In the genomic region with DNA sequence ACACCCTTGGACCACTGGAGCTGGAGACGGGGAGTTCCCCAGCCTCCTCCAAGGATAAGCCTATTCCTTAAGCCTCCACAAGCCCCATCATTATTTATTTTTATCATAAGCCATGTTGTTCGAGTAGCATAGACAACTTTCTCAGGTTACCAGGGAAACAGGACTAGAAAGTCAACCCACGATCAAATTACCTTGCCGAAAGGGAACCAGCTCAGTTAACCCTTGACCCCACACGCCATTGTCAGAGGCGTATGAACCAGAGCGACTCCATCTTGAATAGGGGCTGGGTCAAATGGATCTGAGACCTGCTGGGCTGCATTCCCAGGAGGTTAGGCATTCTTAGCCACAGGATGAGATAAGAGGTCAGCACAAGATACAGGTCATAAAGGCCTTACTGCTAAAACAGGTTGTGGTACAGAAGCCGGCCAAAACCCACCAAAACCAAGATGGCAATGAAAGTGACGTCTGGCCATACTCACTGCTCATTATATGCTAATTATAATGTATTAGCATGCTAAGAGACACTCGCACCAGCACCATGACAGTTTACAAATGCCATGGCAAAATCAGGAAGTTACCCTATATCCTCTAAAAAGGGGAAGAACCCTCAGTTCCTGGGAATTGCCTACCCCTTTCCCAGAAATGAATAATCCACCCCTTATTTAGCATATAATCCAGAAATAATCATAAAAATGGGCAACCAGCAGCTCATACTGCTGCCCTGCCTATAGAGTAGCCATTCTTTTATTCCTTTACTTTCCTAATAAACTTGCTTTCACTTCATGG, we compare ENCODE assay signal across 10 cellular contexts. TPM values are rescaled to one million over a fixed set of nuclear protein-coding genes. Genes with fewer than 3 reads are reported as not detected.
DNase-seq lines count a peak whose midpoint lies in the region; ATAC-seq and TF ChIP-seq lines count a peak whose summit lies in the region.
"Had no signal": no experiment of that assay in that cellular context is flagged by ENCODE, and none has a peak within 500 bp of the region (broad histone marks: within the 10 kb centered on the region; RNA-seq: fewer than 3 reads in every experiment).

No MANE protein-coding gene starts in this region.

- H3K9me3 ChIP-seq in BLaER1 treated with 17β-estradiol and CSF1 and Interleukin-3, amounts not matched to agents 10 nM and 100 nM (replicated peaks in 1 of 11) = peaks cover 0 to 11% (median 5%) of the 10 kb centered on the region in 11 experiments; a peak in 3 of 22 replicates
- H3K9me3 ChIP-seq in SK-N-SH (no peaks in the 10 kb centered on the region), trophoblast cell (ENCODE audit: insufficient read depth, low read depth, low read length) (peaks cover 4% of the 10 kb centered on the region)

- peak overlapping the region; percentile 40 for H2AK5ac ChIP-seq in trophoblast cell (ENCODE audit: low read length)

- H4K8ac ChIP-seq in trophoblast cell (ENCODE audit: low read depth, low read length) = peak overlapping the region; percentile 52

- peak overlapping the region; percentile 16 for H2BK12ac ChIP-seq in trophoblast cell (ENCODE audit: low read length)

- no peak overlapping the region for H4K12ac ChIP-seq in trophoblast cell (ENCODE audit: low read depth, low read length)

- no peaks in the 10 kb centered on the region for H3K36me3 ChIP-seq in BLaER1 treated with 17β-estradiol and CSF1 and Interleukin-3, amounts not matched to agents 10 nM and 100 nM
- H3K36me3 ChIP-seq in SK-N-SH (replicated peaks in 1 of 2; ENCODE audit: control insufficient read depth in 1 of 2, insufficient read depth in 2 of 2, low read length in 1 of 2) (peaks cover 0 to 3% of the 10 kb centered on the region in 2 experiments), trophoblast cell (ENCODE audit: control insufficient read depth in 1 of 2, insufficient read depth in 2 of 2, low read length in 2 of 2) (peaks cover 3 to 5% of the 10 kb centered on the region in 2 experiments)

- no peak for TF ChIP-seq EP300 in SK-N-SH (IDR thresholded peaks at IDR 0.05; ENCODE audit: borderline replicate concordance in 1 of 2, low read depth in 1 of 2, low read length in 1 of 2)

- peak overlapping the region; percentile 56 to 82 (median 65) for H3K4me2 ChIP-seq in BLaER1 treated with 17β-estradiol and CSF1 and Interleukin-3, amounts not matched to agents 10 nM and 100 nM
- peak overlapping the region; percentile 25; the same call in 1 of the 2 replicates for H3K4me2 ChIP-seq in SK-N-SH
- H3K4me2 ChIP-seq in trophoblast cell (ENCODE audit: low read length) = peak overlapping the region; percentile 11

- peaks cover 33 to 41% (median 36%) of the 10 kb centered on the region in 10 experiments for H3K4me1 ChIP-seq in BLaER1 treated with 17β-estradiol and CSF1 and Interleukin-3, amounts not matched to agents 10 nM and 100 nM
- H3K4me1 ChIP-seq in SK-N-SH (ENCODE audit: control insufficient read depth in 1 of 2, insufficient read depth in 2 of 2, low read depth in 1 of 2, low read length in 1 of 2) (peaks cover 27 to 36% of the 10 kb centered on the region in 2 experiments; a peak in 3 of 4 replicates), trophoblast cell (ENCODE audit: control insufficient read depth in 1 of 2, insufficient read depth in 2 of 2, low read length in 2 of 2) (peaks cover 42 to 58% of the 10 kb centered on the region in 2 experiments)

- H4K20me1 ChIP-seq in BLaER1 treated with 17β-estradiol and CSF1 and Interleukin-3, amounts not matched to agents 10 nM and 100 nM = peaks cover 0 to 10% (median 0%) of the 10 kb centered on the region in 11 experiments; a peak in 2 of 22 replicates
- H4K20me1 ChIP-seq in SK-N-SH (ENCODE audit: insufficient read depth) = no peaks in the 10 kb centered on the region; the same call in 1 of the 2 replicates

- H3K79me1 ChIP-seq in trophoblast cell (ENCODE audit: low read length) = peaks cover 33% of the 10 kb centered on the region

- TF ChIP-seq CTCF in SK-N-SH (IDR thresholded peaks at IDR 0.05) = no peak

- peak overlapping the region; percentile 68 for H2BK5ac ChIP-seq in trophoblast cell (ENCODE audit: low read depth, low read length, poor library complexity)

- peaks cover 99% of the 10 kb centered on the region for H3K79me2 ChIP-seq in SK-N-SH (ENCODE audit: insufficient read depth)
- H3K79me2 ChIP-seq in trophoblast cell (ENCODE audit: control insufficient read depth, insufficient read depth, low read length, poor library complexity) = peaks cover 14% of the 10 kb centered on the region

- DNase-seq in SK-N-SH = no peak
- peak; percentile 37 for DNase-seq in fibroblast of gingiva (ENCODE audit: low read depth)
- DNase-seq in trophoblast cell = peak; percentile 58 to 73
- DNase-seq: SHP77 treated with DMSO at 0.1 percent for 48 hours; stimulated activated naive CD4-positive, alpha-beta T cell had no signal

- peak overlapping the region; percentile 18 for H3K4ac ChIP-seq in trophoblast cell (ENCODE audit: low read depth, low read length)

- H3K14ac ChIP-seq in trophoblast cell (ENCODE audit: low read length) = peak overlapping the region; percentile 52

- peaks cover 35% of the 10 kb centered on the region for H3F3A ChIP-seq in SK-N-SH (replicated peaks; ENCODE audit: insufficient read depth)

- CTCF ChIA-PET in SK-N-SH (lab: Yijun Ruan, JAX) = interaction anchor here (1.2 to 1.7 kb wide), 2 partner anchors 10 to 21 kb away, joined by 4 to 6 read pairs; no protein-coding TSS in a partner anchor

- POLR2A ChIA-PET in SK-N-SH (lab: Yijun Ruan, JAX) = no interaction called here

- no peak overlapping the region for H3K9ac ChIP-seq in BLaER1 treated with 17β-estradiol and CSF1 and Interleukin-3, amounts not matched to agents 10 nM and 100 nM
- peak overlapping the region; percentile 42; the same call in 1 of the 2 replicates for H3K9ac ChIP-seq in SK-N-SH
- H3K9ac ChIP-seq in trophoblast cell (ENCODE audit: low read length) = no peak overlapping the region

- H3K23ac ChIP-seq in trophoblast cell (ENCODE audit: low read length) = no peak overlapping the region

- TF ChIP-seq RAD21 in SK-N-SH (IDR thresholded peaks at IDR 0.05; ENCODE audit: low read length) = no peak

- peak overlapping the region; percentile 18 for H3K18ac ChIP-seq in trophoblast cell (ENCODE audit: low read length)

- peaks cover 0 to 5% (median 0%) of the 10 kb centered on the region in 11 experiments; a peak in 1 of 22 replicates for H3K27me3 ChIP-seq in BLaER1 treated with 17β-estradiol and CSF1 and Interleukin-3, amounts not matched to agents 10 nM and 100 nM
- H3K27me3 ChIP-seq in SK-N-SH (ENCODE audit: insufficient read depth) = no peaks in the 10 kb centered on the region
- H3K27me3 ChIP-seq in trophoblast cell (ENCODE audit: insufficient read depth, low read length) = no peaks in the 10 kb centered on the region

- H2AFZ ChIP-seq in SK-N-SH (ENCODE audit: low read depth) (no peak overlapping the region), trophoblast cell (ENCODE audit: insufficient read depth, low read length, poor library complexity) (no peak overlapping the region)

- H4K91ac ChIP-seq in trophoblast cell (ENCODE audit: low read depth, low read length) = peak overlapping the region; percentile 93

- peak overlapping the region; percentile 73 for H2BK120ac ChIP-seq in trophoblast cell (ENCODE audit: insufficient read depth, low read length, poor library complexity)

- no peak overlapping the region for H3K4me3 ChIP-seq in BLaER1 treated with 17β-estradiol and CSF1 and Interleukin-3, amounts not matched to agents 10 nM and 100 nM
- no peak overlapping the region for H3K4me3 ChIP-seq in SK-N-SH (ENCODE audit: low read depth in 2 of 2, low read length in 1 of 2)
- no peak overlapping the region for H3K4me3 ChIP-seq in trophoblast cell (ENCODE audit: low read depth, low read length)

- 85% methylated on average over 10 of the region's 10 CpGs for WGBS in SK-N-SH (ENCODE audit: low lambda C conversion rate)
- no CpG with 5 or more reads among the region's 10 CpGs for WGBS in trophoblast cell (ENCODE audit: extremely low coverage, insufficient coverage, insufficient read length)

- H3K9me2 ChIP-seq in SK-N-SH = no peaks in the 10 kb centered on the region

- no peak for ATAC-seq in GM21737 (IDR thresholded peaks at IDR 0.05; ENCODE audit: unreplicated experiment)
- no peak for ATAC-seq in GM18520 (IDR thresholded peaks at IDR 0.05; ENCODE audit: unreplicated experiment)
- ATAC-seq in GM21447 (IDR thresholded peaks at IDR 0.05; ENCODE audit: unreplicated experiment) = no peak
- no peak for ATAC-seq in HG02571 (IDR thresholded peaks at IDR 0.05; ENCODE audit: unreplicated experiment)

- no peak overlapping the region; a peak in 1 of 22 replicates for H3K27ac ChIP-seq in BLaER1 treated with 17β-estradiol and CSF1 and Interleukin-3, amounts not matched to agents 10 nM and 100 nM
- H3K27ac ChIP-seq in SK-N-SH (ENCODE audit: low read depth in 2 of 2, low read length in 1 of 2) = peak overlapping the region in 1 of 2 experiments; percentile 90; a peak in 2 of 4 replicates
- H3K27ac ChIP-seq in trophoblast cell (ENCODE audit: low read depth, low read length) = peak overlapping the region; percentile 83

TF ChIP-seq in SK-N-SH, 30 proteins besides CTCF, POLR2A, EP300 and RAD21 (continues in another document):
- no peak for TF ChIP-seq NRF1 (IDR thresholded peaks at IDR 0.05; ENCODE audit: low read depth, low read length)
- TF ChIP-seq, protein P1, sequence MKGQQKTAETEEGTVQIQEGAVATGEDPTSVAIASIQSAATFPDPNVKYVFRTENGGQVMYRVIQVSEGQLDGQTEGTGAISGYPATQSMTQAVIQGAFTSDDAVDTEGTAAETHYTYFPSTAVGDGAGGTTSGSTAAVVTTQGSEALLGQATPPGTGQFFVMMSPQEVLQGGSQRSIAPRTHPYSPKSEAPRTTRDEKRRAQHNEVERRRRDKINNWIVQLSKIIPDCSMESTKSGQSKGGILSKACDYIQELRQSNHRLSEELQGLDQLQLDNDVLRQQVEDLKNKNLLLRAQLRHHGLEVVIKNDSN (IDR thresholded peaks at IDR 0.05; ENCODE audit: borderline replicate concordance, low read depth) = no peak
- TF ChIP-seq ELF1 (IDR thresholded peaks at IDR 0.05) = no peak
- no peak for TF ChIP-seq MEF2A (IDR thresholded peaks at IDR 0.05; ENCODE audit: borderline replicate concordance, low read depth)
- TF ChIP-seq JUND (IDR thresholded peaks at IDR 0.05) = no peak
- TF ChIP-seq, protein P2, sequence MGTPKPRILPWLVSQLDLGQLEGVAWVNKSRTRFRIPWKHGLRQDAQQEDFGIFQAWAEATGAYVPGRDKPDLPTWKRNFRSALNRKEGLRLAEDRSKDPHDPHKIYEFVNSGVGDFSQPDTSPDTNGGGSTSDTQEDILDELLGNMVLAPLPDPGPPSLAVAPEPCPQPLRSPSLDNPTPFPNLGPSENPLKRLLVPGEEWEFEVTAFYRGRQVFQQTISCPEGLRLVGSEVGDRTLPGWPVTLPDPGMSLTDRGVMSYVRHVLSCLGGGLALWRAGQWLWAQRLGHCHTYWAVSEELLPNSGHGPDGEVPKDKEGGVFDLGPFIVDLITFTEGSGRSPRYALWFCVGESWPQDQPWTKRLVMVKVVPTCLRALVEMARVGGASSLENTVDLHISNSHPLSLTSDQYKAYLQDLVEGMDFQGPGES (IDR thresholded peaks at IDR 0.05; ENCODE audit: low read depth, low read length) = no peak
- TF ChIP-seq RFX5 (IDR thresholded peaks at IDR 0.05; ENCODE audit: low read length) = no peak

RNA-seq across cellular contexts. Expression of a gene that starts 22.4 kb away (rescaled TPM):
- 35.3 and 40.0 TPM in 2 replicates for polyA plus RNA-seq in SK-N-SH (2012; rRNA removed)
- polyA plus RNA-seq in SK-N-SH (2012; cell fraction: cytosol; rRNA removed) = 28.3 and 33.0 TPM in 2 replicates
- 56.9 and 66.8 TPM in 2 replicates for polyA plus RNA-seq in SK-N-SH (2012; cell fraction: nucleus; rRNA removed)
- 22.0 and 25.0 TPM in 2 replicates for polyA plus RNA-seq in trophoblast cell (2013)

Comparison
In these comparisons a context has a peak if more than half of its experiments do, and no peak if none do; other contexts are left out.
1. H3K4me2 ChIP-seq: peak in every context shown above with its lines; median percentile 65 in BLaER1 treated with 17β-estradiol and CSF1 and Interleukin-3, amounts not matched to agents 10 nM and 100 nM; 25 in SK-N-SH; 11 in trophoblast cell.